ENCODE assay signal across 17 cellular contexts in the genomic region with DNA sequence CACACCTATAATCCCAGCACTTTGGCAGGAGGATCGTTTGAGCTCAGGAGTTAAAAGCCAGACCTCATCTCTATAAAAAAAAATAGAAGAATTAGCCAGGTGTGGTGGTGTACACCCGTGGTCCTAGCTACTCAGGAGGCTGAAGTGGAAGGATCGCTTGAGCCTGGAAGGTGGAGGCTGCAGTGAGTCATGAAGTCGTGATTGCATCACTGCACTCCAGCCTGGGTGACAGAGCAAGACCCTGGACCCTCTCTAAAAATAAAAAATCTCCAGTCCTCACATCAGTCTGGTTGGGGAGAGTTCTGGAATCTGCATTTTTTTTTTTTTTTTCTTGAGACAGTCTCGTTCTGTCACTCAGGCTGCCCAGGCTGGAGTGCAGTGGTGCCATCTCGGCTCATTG. TPM values are rescaled to one million over a fixed set of nuclear protein-coding genes. Genes with fewer than 3 reads are reported as not detected.
"Had no signal": no experiment of that assay in that cellular context is flagged by ENCODE, and none has a peak within 500 bp of the region (broad histone marks: within the 10 kb centered on the region; RNA-seq: fewer than 3 reads in every experiment).

No MANE protein-coding gene starts in this region.

- H3K27me3 Mint-ChIP-seq: naive B cell had no signal

- H3K27ac ChIP-seq: sigmoid colon, suprapubic skin, thyroid gland, uterus had no signal

- H3K4me1 ChIP-seq: thyroid gland had no signal

- DNase-seq: effector memory CD4-positive, alpha-beta T cell; foreskin melanocyte; head of caudate nucleus; hippocampal formation; mesendoderm; naive B cell; nephron progenitor cell; sigmoid colon; small intestine; stimulated activated CD4-positive, alpha-beta T cell treated with anti-CD3 and anti-CD28 coated beads, Interleukin-12 subunit alpha, Interleukin-12 subunit beta, amount 100 ng/mL, for 4 hours; stimulated activated naive CD4-positive, alpha-beta T cell; thyroid gland; upper lobe of left lung; uterus had no signal

- FAIRE-seq: endometrium, small intestine had no signal

- H3K4me3 Mint-ChIP-seq: naive B cell, nephron progenitor cell had no signal

- H3K36me3 ChIP-seq: uterus had no signal

- H3K9me3 ChIP-seq: sigmoid colon, suprapubic skin, thyroid gland, upper lobe of left lung, uterus had no signal

- H3K9me3 Mint-ChIP-seq: naive B cell, nephron progenitor cell had no signal

- H3K27ac Mint-ChIP-seq: nephron progenitor cell had no signal

- H3K27me3 ChIP-seq: sigmoid colon, suprapubic skin, thyroid gland, upper lobe of left lung, uterus had no signal

- H3K4me3 ChIP-seq: sigmoid colon, suprapubic skin, thyroid gland, upper lobe of left lung, uterus had no signal

RNA-seq across cellular contexts. Expression of a gene that starts 33.5 kb away (rescaled TPM):
- total RNA-seq: epithelial cell of proximal tubule had no signal
